Comparison of ENCODE assay signal across 9 cellular contexts in genomic region chr4:67746797-67747495, GRCh38. TPM values are rescaled to one million over a fixed set of nuclear protein-coding genes. Genes with fewer than 3 reads are reported as not detected.
DNase-seq lines count a peak whose midpoint lies in the region; ATAC-seq and TF ChIP-seq lines count a peak whose summit lies in the region.
"Had no signal": no experiment of that assay in that cellular context is flagged by ENCODE, and none has a peak within 500 bp of the region (broad histone marks: within the 10 kb centered on the region; RNA-seq: fewer than 3 reads in every experiment).

No MANE protein-coding gene starts in this region.

- no peaks in the 10 kb centered on the region for H4K20me1 ChIP-seq in PC-3 (ENCODE audit: low read length)

- POLR2A ChIA-PET in PC-3 (lab: Charles Lee; ENCODE audit: unreplicated experiment) = no interaction called here

- no peak overlapping the region for H3K27ac ChIP-seq in PC-3 (ENCODE audit: low read length)
- H3K27ac ChIP-seq in esophagus muscularis mucosa (replicated peaks in 1 of 4) = no peak overlapping the region
- H3K27ac ChIP-seq in psoas muscle = no peak overlapping the region

- TF ChIP-seq EP300 in esophagus muscularis mucosa (IDR thresholded peaks at IDR 0.05) = no peak

- H3K27me3 ChIP-seq in PC-3 (ENCODE audit: low read length) = no peaks in the 10 kb centered on the region
- H3K27me3 ChIP-seq in esophagus muscularis mucosa = no peaks in the 10 kb centered on the region
- no peaks in the 10 kb centered on the region for H3K27me3 ChIP-seq in psoas muscle (ENCODE audit: insufficient read depth in 3 of 3, low read length in 2 of 3)

- no peaks in the 10 kb centered on the region for H3K9me2 ChIP-seq in PC-3 (replicated peaks; ENCODE audit: low read length)

- H3K4me1 Mint-ChIP-seq in activated T-cell treated with anti-CD3 and anti-CD28 coated beads, Interleukin-2, amount 50 U/mL, for 4 hours (ENCODE audit: low read depth) = peaks cover 8% of the 10 kb centered on the region
- H3K4me1 Mint-ChIP-seq in HFFc6 (ENCODE audit: low read depth) = peaks cover 61% of the 10 kb centered on the region
- no peaks in the 10 kb centered on the region for H3K4me1 Mint-ChIP-seq in effector memory CD8-positive, alpha-beta T cell (ENCODE audit: low read depth in 2 of 2)
- H3K4me1 Mint-ChIP-seq: central memory CD8-positive, alpha-beta T cell had no signal

- H3K9me3 Mint-ChIP-seq in activated T-cell treated with anti-CD3 and anti-CD28 coated beads, Interleukin-2, amount 50 U/mL, for 4 hours = no peaks in the 10 kb centered on the region
- no peaks in the 10 kb centered on the region for H3K9me3 Mint-ChIP-seq in HFFc6
- H3K9me3 Mint-ChIP-seq in effector memory CD8-positive, alpha-beta T cell = no peaks in the 10 kb centered on the region
- H3K9me3 Mint-ChIP-seq: central memory CD8-positive, alpha-beta T cell had no signal

- no peak for TF ChIP-seq POLR2A in esophagus muscularis mucosa (IDR thresholded peaks at IDR 0.05; ENCODE audit: low read depth)

- intact Hi-C loops in PC-3 (cut with micrococcal nuclease) = loop anchor here (1.0 to 5.0 kb wide), 3 partner anchors 125 to 428 kb away; no protein-coding TSS in a partner anchor
- intact Hi-C loops in esophagus muscularis mucosa (cut with DNase I) = no loop called here
- intact Hi-C loops in psoas muscle (cut with DNase I) = loop anchor here in 1 of 2 donors (10.0 kb wide), 1 partner anchor 428 kb away; no protein-coding TSS in a partner anchor

- H3K9ac ChIP-seq in PC-3 (ENCODE audit: low read length) = no peak overlapping the region

- H2AFZ ChIP-seq in PC-3 (ENCODE audit: low read length) = no peak overlapping the region

- H3F3A ChIP-seq in PC-3 (ENCODE audit: low read length, unreplicated experiment) = no peaks in the 10 kb centered on the region

- H3K27ac Mint-ChIP-seq in HFFc6 = no peak overlapping the region; the same call in 1 of the 2 replicates
- H3K27ac Mint-ChIP-seq in effector memory CD8-positive, alpha-beta T cell = no peak overlapping the region

- no peaks in the 10 kb centered on the region for H3K27me3 Mint-ChIP-seq in activated T-cell treated with anti-CD3 and anti-CD28 coated beads, Interleukin-2, amount 50 U/mL, for 4 hours (ENCODE audit: low read depth)
- H3K27me3 Mint-ChIP-seq in HFFc6 (ENCODE audit: insufficient read depth) = no peaks in the 10 kb centered on the region
- no peaks in the 10 kb centered on the region for H3K27me3 Mint-ChIP-seq in effector memory CD8-positive, alpha-beta T cell
- H3K27me3 Mint-ChIP-seq: central memory CD8-positive, alpha-beta T cell had no signal

- DNase-seq in activated T-cell treated with anti-CD3 and anti-CD28 coated beads, Interleukin-2, amount 50 U/mL, for 4 hours = no peak
- DNase-seq in activated T-cell treated with anti-CD3 and anti-CD28 coated beads, Interleukin-2, amount 50 U/mL, for 1 hour = no peak
- DNase-seq in HFFc6 = peak; percentile 45
- peak; percentile 78 for DNase-seq in PC-3
- no peak for DNase-seq in esophagus muscularis mucosa (ENCODE audit: extremely low spot score)
- DNase-seq in psoas muscle = no peak
- no peak for DNase-seq in effector memory CD8-positive, alpha-beta T cell

- peak; percentile 92 for TF ChIP-seq CTCF in HFFc6 (IDR thresholded peaks at IDR 0.05)
- TF ChIP-seq CTCF in PC-3 (conservative IDR thresholded peaks at IDR 0.05; ENCODE audit: low read depth, low read length) = peak; percentile 81
- peak; percentile 28 to 63 (median 60) for TF ChIP-seq CTCF in esophagus muscularis mucosa (IDR thresholded peaks at IDR 0.05)
- peak; percentile 61 for TF ChIP-seq CTCF in psoas muscle (IDR thresholded peaks at IDR 0.05)

- H3K4me3 ChIP-seq in PC-3 (ENCODE audit: low read length) = no peak overlapping the region
- H3K4me3 ChIP-seq in esophagus muscularis mucosa = no peak overlapping the region
- no peak overlapping the region for H3K4me3 ChIP-seq in psoas muscle

- CTCF ChIA-PET in PC-3 (lab: Charles Lee) = interaction anchor here (0.6 to 1.3 kb wide), 6 partner anchors 33 to 1158 kb away, joined by 3 to 9 read pairs (median 4); no protein-coding TSS in a partner anchor

- H3K36me3 Mint-ChIP-seq in activated T-cell treated with anti-CD3 and anti-CD28 coated beads, Interleukin-2, amount 50 U/mL, for 4 hours (ENCODE audit: insufficient read depth) = peaks cover 1% of the 10 kb centered on the region
- H3K36me3 Mint-ChIP-seq in HFFc6 (ENCODE audit: low read depth) = no peaks in the 10 kb centered on the region; the same call in 1 of the 2 replicates
- H3K36me3 Mint-ChIP-seq in effector memory CD8-positive, alpha-beta T cell (ENCODE audit: insufficient read depth) = peaks cover under 1% of the 10 kb centered on the region

- H3K4me2 ChIP-seq in PC-3 (ENCODE audit: low read length) = no peak overlapping the region

- H3K36me3 ChIP-seq in PC-3 (ENCODE audit: low read depth, low read length) = no peaks in the 10 kb centered on the region
- no peaks in the 10 kb centered on the region for H3K36me3 ChIP-seq in esophagus muscularis mucosa
- no peaks in the 10 kb centered on the region for H3K36me3 ChIP-seq in psoas muscle (ENCODE audit: insufficient read depth in 1 of 2, low read depth in 1 of 2)

- H3K79me2 ChIP-seq in PC-3 (ENCODE audit: low read length) = no peaks in the 10 kb centered on the region

- H3K4me3 Mint-ChIP-seq in activated T-cell treated with anti-CD3 and anti-CD28 coated beads, Interleukin-2, amount 50 U/mL, for 4 hours = no peak overlapping the region
- H3K4me3 Mint-ChIP-seq in HFFc6 = no peak overlapping the region
- no peak overlapping the region for H3K4me3 Mint-ChIP-seq in effector memory CD8-positive, alpha-beta T cell
- H3K4me3 Mint-ChIP-seq: central memory CD8-positive, alpha-beta T cell had no signal

- H3K4me1 ChIP-seq in PC-3 (ENCODE audit: insufficient read depth, low read length) = peaks cover 11% of the 10 kb centered on the region
- H3K4me1 ChIP-seq in esophagus muscularis mucosa = no peaks in the 10 kb centered on the region
- H3K4me1 ChIP-seq in psoas muscle = no peaks in the 10 kb centered on the region

- H3K9me3 ChIP-seq in PC-3 (ENCODE audit: low read length) (no peaks in the 10 kb centered on the region), esophagus muscularis mucosa (no peaks in the 10 kb centered on the region), psoas muscle (no peaks in the 10 kb centered on the region)

- WGBS in esophagus muscularis mucosa = 60% methylated on average over 5 of the region's 5 CpGs
- WGBS in psoas muscle, 3 donors = 61 to 62% (median 62%) methylated on average over 5 of the region's 5 CpGs

- BruUV-seq in PC-3 (replicated peaks; lab: Mats Ljungman, UMichigan) = no TSS peak

- ATAC-seq in activated T-cell treated with anti-CD3 and anti-CD28 coated beads, Interleukin-2, amount 50 U/mL, for 4 hours = peak; percentile 40 to 41
- ATAC-seq in PC-3 = no peak; the same call in 1 of the 2 replicates
- peak in 1 of 4 donors; percentile 56 for ATAC-seq in psoas muscle
- no peak for ATAC-seq in GM19463 (IDR thresholded peaks at IDR 0.05; ENCODE audit: unreplicated experiment)
- ATAC-seq in effector memory CD8-positive, alpha-beta T cell (replicated peaks) = no peak

RNA-seq across cellular contexts. Expression of gene GNRHR, which starts 7.2 kb away (rescaled TPM):
- not detected for total RNA-seq in activated T-cell treated with anti-CD3 and anti-CD28 coated beads, Interleukin-2, amount 50 U/mL, for 4 hours
- not detected for total RNA-seq in HFFc6 (2021; fragmentation: NEBNext Ultra II Directional; extraction: Animal tissue kit (Norgen Biotek cat#: 25700))
- not detected in 2 replicates for total RNA-seq in PC-3 (2014; rRNA removed)
- under 1 TPM in 1 of 4 donors, not detected in 3; 0.11 TPM for total RNA-seq in esophagus muscularis mucosa
- total RNA-seq in psoas muscle = not detected
- polyA plus RNA-seq in psoas muscle = not detected

RNA-seq across cellular contexts. Expression of gene UBA6, which starts 46.0 kb away (rescaled TPM):
- 10 to 100 TPM; 51.1 to 72.5 (median 63.6) TPM for total RNA-seq in activated T-cell treated with anti-CD3 and anti-CD28 coated beads, Interleukin-2, amount 50 U/mL, for 4 hours
- total RNA-seq in HFFc6 (2021; fragmentation: NEBNext Ultra II Directional; extraction: Animal tissue kit (Norgen Biotek cat#: 25700)) = 100 to 1,000 TPM in 2 of 6 experiments, 10 to 100 TPM in 4; 84.7 to 137 (median 94.7) TPM
- total RNA-seq in PC-3 (2014; rRNA removed) (94.6 and 107 TPM in 2 replicates), esophagus muscularis mucosa (10 to 100 TPM; 18.8 to 40.9 (median 21.5) TPM), psoas muscle (10 to 100 TPM; 12.0 to 37.9 (median 23.8) TPM)
- polyA plus RNA-seq in psoas muscle = 10 to 100 TPM in 1 of 3 donors, 1 to 10 TPM in 2; 3.3 to 14.3 (median 7.5) TPM

Comparison
In these comparisons a context has a peak if more than half of its experiments do, and no peak if none do; other contexts are left out.
1. ATAC-seq: peak in activated T-cell treated with anti-CD3 and anti-CD28 coated beads, Interleukin-2, amount 50 U/mL, for 4 hours (2 of 2); none in PC-3 (single experiment), GM19463 (single experiment) and effector memory CD8-positive, alpha-beta T cell (single experiment).
2. DNase-seq: peak in HFFc6 (single experiment) and PC-3 (single experiment); none in activated T-cell treated with anti-CD3 and anti-CD28 coated beads, Interleukin-2, amount 50 U/mL, for 4 hours (single experiment), activated T-cell treated with anti-CD3 and anti-CD28 coated beads, Interleukin-2, amount 50 U/mL, for 1 hour (single experiment), esophagus muscularis mucosa (single experiment), psoas muscle (0 of 2) and effector memory CD8-positive, alpha-beta T cell (0 of 3).
3. Peak in every context shown above with its lines, with median percentiles within 50 percentile points of each other: CTCF ChIP-seq.